ENCODE assay signal across 13 cellular contexts in genomic region chr22:27868738-27869282, GRCh38. TPM values are rescaled to one million over a fixed set of nuclear protein-coding genes. Genes with fewer than 3 reads are reported as not detected.
A peak's percentile ranks its signal among the peaks of the same experiment; 100 is the strongest.
DNase-seq lines count a peak whose midpoint lies in the region; ATAC-seq, FAIRE-seq and TF ChIP-seq lines count a peak whose summit lies in the region.
"Had no signal": no experiment of that assay in that cellular context is flagged by ENCODE, and none has a peak within 500 bp of the region (broad histone marks: within the 10 kb centered on the region; RNA-seq: fewer than 3 reads in every experiment).

No MANE protein-coding gene starts in this region.

- peaks cover 52% of the 10 kb centered on the region for H3K4me1 Mint-ChIP-seq in stimulated activated naive CD8-positive, alpha-beta T cell treated with anti-CD3 and anti-CD28 coated beads, Interleukin-15, Interleukin-2, amounts not matched to agents 100 ng/mL and 50 ng/mL, for 24 hours (ENCODE audit: low read depth)
- H3K4me1 Mint-ChIP-seq in stimulated activated naive CD8-positive, alpha-beta T cell treated with anti-CD3 and anti-CD28 coated beads, Interleukin-15, amount 100 ng/mL, for 72 hours = peaks cover 51% of the 10 kb centered on the region

- no peaks in the 10 kb centered on the region for H3K9me3 ChIP-seq in endothelial cell of umbilical vein (replicated peaks; ENCODE audit: control insufficient read depth, insufficient read depth, low read length)
- no peaks in the 10 kb centered on the region for H3K9me3 ChIP-seq in ovary

- peaks cover 10% of the 10 kb centered on the region for H3K4me1 ChIP-seq in endothelial cell of umbilical vein (ENCODE audit: control insufficient read depth, extremely low read depth, insufficient read depth, low read length)
- H3K4me1 ChIP-seq in ovary (ENCODE audit: insufficient read depth) = peaks cover 11% of the 10 kb centered on the region

- intact Hi-C loops in endothelial cell of umbilical vein (cut with micrococcal nuclease) = no loop called here
- intact Hi-C loops in ovary (cut with DNase I) = loop anchor here in 1 of 4 donors (5.0 kb wide), 1 partner anchor 42 kb away; no protein-coding TSS in a partner anchor

- no peaks in the 10 kb centered on the region for H3K9me3 Mint-ChIP-seq in stimulated activated naive CD8-positive, alpha-beta T cell treated with anti-CD3 and anti-CD28 coated beads, Interleukin-15, Interleukin-2, amounts not matched to agents 100 ng/mL and 50 ng/mL, for 24 hours
- H3K9me3 Mint-ChIP-seq in stimulated activated naive CD8-positive, alpha-beta T cell treated with anti-CD3 and anti-CD28 coated beads, Interleukin-15, amount 100 ng/mL, for 72 hours = no peaks in the 10 kb centered on the region

- CTCF ChIA-PET in endothelial cell of umbilical vein (lab: Charles Lee) = interaction anchor here (1.6 kb wide), 1 partner anchor 13 kb away, joined by 5 read pairs; no protein-coding TSS in a partner anchor

- POLR2A ChIA-PET in endothelial cell of umbilical vein (lab: Charles Lee) = no interaction called here

- peak overlapping the region; percentile 72 for H3K27ac Mint-ChIP-seq in stimulated activated naive CD8-positive, alpha-beta T cell treated with anti-CD3 and anti-CD28 coated beads, Interleukin-15, Interleukin-2, amounts not matched to agents 100 ng/mL and 50 ng/mL, for 24 hours
- peak overlapping the region in 1 of 2 donors; percentile 70 for H3K27ac Mint-ChIP-seq in stimulated activated naive CD8-positive, alpha-beta T cell treated with anti-CD3 and anti-CD28 coated beads, Interleukin-15, amount 100 ng/mL, for 72 hours

- H3K36me3 ChIP-seq in endothelial cell of umbilical vein (ENCODE audit: control insufficient read depth in 2 of 2, extremely low read depth in 1 of 2, insufficient read depth in 2 of 2, low read length in 2 of 2) (peaks cover 11 to 29% of the 10 kb centered on the region in 2 experiments), ovary (no peaks in the 10 kb centered on the region)

- no peak for TF ChIP-seq EP300 in ovary (IDR thresholded peaks at IDR 0.05)

- no peak overlapping the region for H3K27ac ChIP-seq in endothelial cell of umbilical vein (ENCODE audit: insufficient read depth, low read depth, low read length)
- peak overlapping the region; percentile 85 to 93 for H3K27ac ChIP-seq in ovary

- TF ChIP-seq CTCF in endothelial cell of umbilical vein (IDR thresholded peaks at IDR 0.05; ENCODE audit: extremely low read depth in 1 of 2, insufficient read depth in 1 of 2, low read depth in 1 of 2, low read length in 2 of 2) (no peak), ovary (IDR thresholded peaks at IDR 0.05) (no peak)

- no peak overlapping the region for H2AFZ ChIP-seq in endothelial cell of umbilical vein (ENCODE audit: low read depth, low read length)

- H3K27me3 ChIP-seq in endothelial cell of umbilical vein (ENCODE audit: control insufficient read depth in 2 of 2, insufficient read depth in 2 of 2, low read length in 2 of 2) = no peaks in the 10 kb centered on the region
- no peaks in the 10 kb centered on the region for H3K27me3 ChIP-seq in ovary

- 30 to 41% (median 32%) methylated on average over 6 of the region's 6 CpGs for WGBS in ovary, 3 donors

- FAIRE-seq in endothelial cell of umbilical vein (lab: Jason Lieb, UNC) = no peak

- no peaks in the 10 kb centered on the region for H3K9me1 ChIP-seq in endothelial cell of umbilical vein (replicated peaks; ENCODE audit: control insufficient read depth, extremely low read depth, insufficient read depth, low read length)

- no peaks in the 10 kb centered on the region for H3K27me3 Mint-ChIP-seq in stimulated activated naive CD8-positive, alpha-beta T cell treated with anti-CD3 and anti-CD28 coated beads, Interleukin-15, Interleukin-2, amounts not matched to agents 100 ng/mL and 50 ng/mL, for 24 hours
- no peaks in the 10 kb centered on the region for H3K27me3 Mint-ChIP-seq in stimulated activated naive CD8-positive, alpha-beta T cell treated with anti-CD3 and anti-CD28 coated beads, Interleukin-15, amount 100 ng/mL, for 72 hours

- TF ChIP-seq POLR2A in endothelial cell of umbilical vein (IDR thresholded peaks at IDR 0.05; ENCODE audit: low read depth, low read length) (no peak), ovary (IDR thresholded peaks at IDR 0.05) (no peak)

- BruUV-seq in endothelial cell of umbilical vein (replicated peaks; lab: Mats Ljungman, UMichigan) = no TSS peak

- DNase-seq in stimulated activated naive CD8-positive, alpha-beta T cell treated with anti-CD3 and anti-CD28 coated beads, Interleukin-15, amount 100 ng/mL, for 72 hours = no peak
- no peak for DNase-seq in endothelial cell of umbilical vein (ENCODE audit: low read depth, low spot score)
- no peak for DNase-seq in ovary
- no peak for DNase-seq in amygdala (lab: John Stamatoyannopoulos, UW)
- no peak for DNase-seq in islet precursor cell
- no peak for DNase-seq in NCI-H510A treated with DMSO at 0.1 percent for 48 hours (lab: John Stamatoyannopoulos, UW)
- no peak for DNase-seq in middle frontal gyrus (ENCODE audit: extremely low spot score, low spot score)
- DNase-seq: activated T-cell treated with anti-CD3 and anti-CD28 coated beads for 4 hours, AML-193, caudate nucleus, NCI-H1436 treated with DMSO at 0.1 percent for 48 hours, T1000 had no signal

- H3K9ac ChIP-seq in endothelial cell of umbilical vein (replicated peaks; ENCODE audit: extremely low read depth, insufficient read depth, low read length) = no peak overlapping the region

- peaks cover 54% of the 10 kb centered on the region for H3K79me2 ChIP-seq in endothelial cell of umbilical vein (ENCODE audit: control insufficient read depth, insufficient read depth, low read length)

- no peaks in the 10 kb centered on the region for H4K20me1 ChIP-seq in endothelial cell of umbilical vein (replicated peaks; ENCODE audit: control insufficient read depth, extremely low read depth, insufficient read depth, low read length)

- H3K4me2 ChIP-seq in endothelial cell of umbilical vein (ENCODE audit: insufficient read depth, low read length) = peak overlapping the region; percentile 21

- H3K4me3 ChIP-seq in endothelial cell of umbilical vein (replicated peaks in 1 of 3; ENCODE audit: insufficient read depth in 1 of 3, low read depth in 1 of 3, low read length in 3 of 3) (no peak overlapping the region), ovary (no peak overlapping the region)

- dilution Hi-C loops in endothelial cell of umbilical vein (cut with MboI; ENCODE audit: extremely low pct_ligation_motif_present, low sequenced_read_pairs) = no loop called here

- H3K4me3 Mint-ChIP-seq in stimulated activated naive CD8-positive, alpha-beta T cell treated with anti-CD3 and anti-CD28 coated beads, Interleukin-15, Interleukin-2, amounts not matched to agents 100 ng/mL and 50 ng/mL, for 24 hours = no peak overlapping the region
- H3K4me3 Mint-ChIP-seq in stimulated activated naive CD8-positive, alpha-beta T cell treated with anti-CD3 and anti-CD28 coated beads, Interleukin-15, amount 100 ng/mL, for 72 hours = no peak overlapping the region

- ATAC-seq in stimulated activated naive CD8-positive, alpha-beta T cell treated with anti-CD3 and anti-CD28 coated beads, Interleukin-15, amount 100 ng/mL, for 72 hours = no peak

- peaks cover 81% of the 10 kb centered on the region for H3K36me3 Mint-ChIP-seq in stimulated activated naive CD8-positive, alpha-beta T cell treated with anti-CD3 and anti-CD28 coated beads, Interleukin-15, Interleukin-2, amounts not matched to agents 100 ng/mL and 50 ng/mL, for 24 hours (ENCODE audit: low read depth)

TF ChIP-seq in endothelial cell of umbilical vein, 7 proteins besides CTCF, POLR2A, EP300 and RAD21:
- TF ChIP-seq POLR2AphosphoS5 (IDR thresholded peaks at IDR 0.05; ENCODE audit: insufficient read depth, low read depth, low read length) (no peak), MYC (IDR thresholded peaks at IDR 0.05; ENCODE audit: low read depth, low read length) (no peak), EZH2 (IDR thresholded peaks at IDR 0.05; ENCODE audit: borderline replicate concordance, low read depth, low read length, severe bottlenecking) (no peak), GATA2 (IDR thresholded peaks at IDR 0.05; ENCODE audit: insufficient read depth, insufficient read length, low read depth, low read length) (no peak), JUN (IDR thresholded peaks at IDR 0.05; ENCODE audit: borderline replicate concordance, insufficient read depth, insufficient read length, low read depth) (no peak), FOS (IDR thresholded peaks at IDR 0.05; ENCODE audit: borderline replicate concordance, insufficient read depth, low read length) (no peak), MAX (IDR thresholded peaks at IDR 0.05; ENCODE audit: insufficient read depth, insufficient read length) (no peak)

RNA-seq across cellular contexts. Expression of gene PITPNB, which starts 50.2 kb away (rescaled TPM):
- total RNA-seq in endothelial cell of umbilical vein = 108 and 109 TPM in 2 replicates
- 26.3 and 29.7 TPM in 2 replicates for polyA plus RNA-seq in endothelial cell of umbilical vein
- 35.6 and 36.6 TPM in 2 replicates for polyA plus RNA-seq in endothelial cell of umbilical vein (2011; cell fraction: cytosol; rRNA removed)
- 57.1 and 71.9 TPM in 2 replicates for polyA plus RNA-seq in endothelial cell of umbilical vein (2011; cell fraction: nucleus; rRNA removed)
- 65.7 and 80.5 TPM in 2 replicates for polyA plus RNA-seq in endothelial cell of umbilical vein (2012)
- polyA minus RNA-seq in endothelial cell of umbilical vein = 51.8 and 62.6 TPM in 2 replicates
- polyA minus RNA-seq in endothelial cell of umbilical vein (2011; cell fraction: cytosol; rRNA and poly(A)+ RNA removed) = 23.5 TPM
- polyA minus RNA-seq in endothelial cell of umbilical vein (2011; cell fraction: nucleus; rRNA and poly(A)+ RNA removed) = 78.0 and 133 TPM in 2 replicates
- 10 to 100 TPM; 36.1 to 70.3 (median 60.9) TPM for total RNA-seq in ovary
- polyA plus RNA-seq in ovary = 10 to 100 TPM; 26.6 to 77.2 TPM
